ENCODE assay signal across 25 cellular contexts in the genomic region with DNA sequence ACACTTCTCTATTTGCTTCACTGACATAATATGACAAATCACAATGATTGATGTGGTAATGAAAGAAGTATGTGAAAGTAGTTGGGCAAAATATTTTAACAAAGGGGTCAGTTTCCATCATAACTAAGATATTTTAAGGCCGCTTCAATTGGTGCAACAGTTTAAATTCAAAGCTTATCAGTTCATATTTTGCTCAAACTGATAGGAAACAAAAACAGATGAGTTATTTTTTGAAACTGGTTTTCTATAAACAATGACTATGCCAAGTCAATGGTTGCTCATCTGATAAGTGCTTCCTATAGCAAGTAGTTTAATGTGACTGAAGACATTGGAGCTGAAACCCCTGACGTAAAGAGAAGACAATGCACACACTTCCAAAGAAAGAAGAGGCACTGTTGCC.
"Had no signal": no experiment of that assay in that cellular context is flagged by ENCODE, and none has a peak within 500 bp of the region (broad histone marks: within the 10 kb centered on the region; RNA-seq: fewer than 3 reads in every experiment).

No MANE protein-coding gene starts in this region.

- H3K9me3 ChIP-seq: SJSA1 had no signal

- ATAC-seq: activated CD8-positive, alpha-beta memory T cell treated with anti-CD3 and anti-CD28 coated beads, Interleukin-2, amount 10 ng/mL, durations not matched to agents 7 days and 5 days; activated naive CD4-positive, alpha-beta T cell treated with anti-CD3 and anti-CD28 coated beads, Interleukin-2, amount 50 U/mL, for 72 hours; activated naive CD8-positive, alpha-beta T cell treated with anti-CD3 and anti-CD28 coated beads, Interleukin-2, amount 50 U/mL, for 24 hours; PC-3; T-helper 17 cell had no signal

- DNase-seq: activated B cell treated with CpG ODN at 0.5 μM for 24 hours; activated CD4-positive, alpha-beta T cell treated with anti-CD3 and anti-CD28 coated beads for 1 hour; activated CD4-positive, alpha-beta T cell treated with anti-CD3 and anti-CD28 coated beads, Interleukin-2, amount 10 ng/mL, durations not matched to agents 24 days and 14 days; activated CD4-positive, alpha-beta T cell treated with anti-CD3 and anti-CD28 coated beads, Interleukin-2, amount 50 U/mL, for 48 hours; activated CD8-positive, alpha-beta memory T cell treated with anti-CD3 and anti-CD28 coated beads, Interleukin-2, amount 10 ng/mL, durations not matched to agents 7 days and 5 days; activated effector memory CD4-positive, alpha-beta T cell treated with anti-CD3 and anti-CD28 coated beads, Interleukin-2, amount 50 U/mL, for 16 hours; activated naive CD4-positive, alpha-beta T cell treated with Interleukin-2 at 50 U/mL for 16 hours; activated naive CD8-positive, alpha-beta T cell treated with anti-CD3 and anti-CD28 coated beads, Interleukin-2, amount 50 U/mL, for 24 hours; activated T-cell treated with anti-CD3 and anti-CD28 coated beads, Interleukin-2, amount 50 U/mL, for 24 hours; amniotic stem cell; Karpas-422; NCI-H1105 treated with DMSO at 0.1 percent for 48 hours; NCI-H1436 treated with DMSO at 0.1 percent for 48 hours; NCI-H187 treated with DMSO at 0.1 percent for 48 hours; NCI-H2081 treated with DMSO at 0.1 percent for 48 hours; NCI-H446; NCI-H524; PC-3; SHP77; T-helper 17 cell; T-helper 9 cell had no signal

- H3K4me3 ChIP-seq: SJSA1 had no signal

- H3K4me1 ChIP-seq: SJSA1 had no signal

- FAIRE-seq: astrocyte, RCC 7860 had no signal

- H3K36me3 ChIP-seq: SJSA1 had no signal

- H3K27ac ChIP-seq: SJSA1 had no signal

- H3K27me3 ChIP-seq: SJSA1 had no signal
